ENCODE assay signal across 9 cellular contexts in genomic region chr6:108799356-108799720, GRCh38.
"Had no signal": no experiment of that assay in that cellular context is flagged by ENCODE, and none has a peak within 500 bp of the region (broad histone marks: within the 10 kb centered on the region; RNA-seq: fewer than 3 reads in every experiment).

No MANE protein-coding gene starts in this region.

- H3K9me3 Mint-ChIP-seq: activated naive CD4-positive, alpha-beta T cell treated with anti-CD3 and anti-CD28 coated beads for 36 hours; naive thymus-derived CD4-positive, alpha-beta T cell; stimulated activated naive B cell treated with anti-CD40 and anti-IgM and Interleukin-4, amounts not matched to agents 10 μg/mL and 1 μg/mL and 100 μg/mL, for 72 hours; T-cell; WTC11 had no signal

- ATAC-seq: gastrocnemius medialis had no signal

- H3K27me3 ChIP-seq: gastrocnemius medialis, left lung, transverse colon had no signal

- H3K27ac ChIP-seq: transverse colon had no signal

- H3K9me3 ChIP-seq: gastrocnemius medialis, left lung, mucosa of descending colon, transverse colon had no signal

- DNase-seq: gastrocnemius medialis; left lung; stimulated activated naive B cell treated with anti-CD40 and anti-IgM and Interleukin-4, amounts not matched to agents 10 μg/mL and 1 μg/mL and 100 μg/mL, for 72 hours had no signal

- H3K27me3 Mint-ChIP-seq: T-cell had no signal

- H3K4me3 Mint-ChIP-seq: WTC11 had no signal

- H3K27ac Mint-ChIP-seq: activated naive CD4-positive, alpha-beta T cell treated with anti-CD3 and anti-CD28 coated beads for 36 hours; stimulated activated naive B cell treated with anti-CD40 and anti-IgM and Interleukin-4, amounts not matched to agents 10 μg/mL and 1 μg/mL and 100 μg/mL, for 72 hours had no signal

- H3K4me3 ChIP-seq: gastrocnemius medialis, left lung, mucosa of descending colon, transverse colon had no signal

- H3K36me3 Mint-ChIP-seq: stimulated activated naive B cell treated with anti-CD40 and anti-IgM and Interleukin-4, amounts not matched to agents 10 μg/mL and 1 μg/mL and 100 μg/mL, for 72 hours; T-cell; WTC11 had no signal

- H3K36me3 ChIP-seq: gastrocnemius medialis, left lung, transverse colon had no signal
